In the genomic region with DNA sequence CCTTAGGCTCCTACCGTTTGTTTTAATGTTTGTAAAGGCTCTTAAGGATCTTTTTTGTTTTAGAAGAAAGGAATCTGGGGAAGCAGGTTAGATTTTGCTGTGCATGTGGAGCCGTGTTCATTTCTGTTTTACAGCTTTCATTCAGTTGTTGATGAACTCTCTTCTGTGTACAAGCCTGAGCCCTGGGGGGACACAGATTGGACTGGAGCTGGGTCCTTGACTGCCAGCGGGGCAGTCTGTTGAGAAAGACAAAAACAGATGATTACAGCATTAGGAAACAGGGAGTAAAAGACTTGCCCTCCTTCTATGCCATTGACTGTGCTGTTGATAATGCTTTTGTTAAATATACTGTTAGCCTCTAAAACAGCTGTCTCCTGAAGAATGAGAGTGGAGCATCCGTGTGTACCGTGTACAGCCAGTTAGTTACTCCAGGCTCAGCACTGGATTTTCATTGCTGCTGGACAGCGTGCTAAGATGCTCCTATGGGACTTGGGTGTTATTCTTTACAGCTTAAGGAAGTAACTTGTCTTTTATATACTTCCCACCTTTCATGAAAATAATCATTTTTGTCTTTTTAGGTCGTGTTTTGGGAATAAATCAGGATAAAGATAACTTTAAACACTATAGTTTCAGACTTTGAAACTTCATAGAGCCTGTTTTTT, we compare ENCODE assay signal across 13 cellular contexts. TPM values are rescaled to one million over a fixed set of nuclear protein-coding genes. Genes with fewer than 3 reads are reported as not detected.
DNase-seq lines count a peak whose midpoint lies in the region; ATAC-seq and TF ChIP-seq lines count a peak whose summit lies in the region.
"Had no signal": no experiment of that assay in that cellular context is flagged by ENCODE, and none has a peak within 500 bp of the region (broad histone marks: within the 10 kb centered on the region; RNA-seq: fewer than 3 reads in every experiment).

No MANE protein-coding gene starts in this region.

- H3K9me3 Mint-ChIP-seq in activated CD8-positive, alpha-beta T cell treated with anti-CD3 and anti-CD28 coated beads for 36 hours = no peaks in the 10 kb centered on the region
- no peaks in the 10 kb centered on the region for H3K9me3 Mint-ChIP-seq in activated CD8-positive, alpha-beta T cell treated with anti-CD3 and anti-CD28 coated beads, Interleukin-2, amount 10 ng/mL, durations not matched to agents 7 days and 5 days (ENCODE audit: insufficient read depth)
- H3K9me3 Mint-ChIP-seq in brain = peaks cover 0 to 2% (median 0%) of the 10 kb centered on the region in 5 experiments

- peak overlapping the region; percentile 2 for H3K27ac ChIP-seq in parathyroid adenoma
- H3K27ac ChIP-seq in spleen = no peak overlapping the region
- H3K27ac ChIP-seq: pancreas had no signal

- TF ChIP-seq POLR2A in spleen (IDR thresholded peaks at IDR 0.05) = no peak

- no peak overlapping the region for H2AFZ ChIP-seq in parathyroid adenoma

- no peaks in the 10 kb centered on the region for H3K9me3 ChIP-seq in parathyroid adenoma (ENCODE audit: control insufficient read depth, low read length)
- H3K9me3 ChIP-seq in spleen = no peaks in the 10 kb centered on the region
- H3K9me3 ChIP-seq: left lung, pancreas had no signal

- no peaks in the 10 kb centered on the region for H3K27me3 Mint-ChIP-seq in activated CD8-positive, alpha-beta T cell treated with anti-CD3 and anti-CD28 coated beads for 36 hours
- H3K27me3 Mint-ChIP-seq in activated CD8-positive, alpha-beta T cell treated with anti-CD3 and anti-CD28 coated beads, Interleukin-2, amount 10 ng/mL, durations not matched to agents 7 days and 5 days (ENCODE audit: low read depth) = no peaks in the 10 kb centered on the region
- peaks cover 8% of the 10 kb centered on the region for H3K27me3 Mint-ChIP-seq in brain
- H3K27me3 Mint-ChIP-seq: B cell had no signal

- peaks cover 45% of the 10 kb centered on the region for H3K79me2 ChIP-seq in parathyroid adenoma

- peaks cover 26% of the 10 kb centered on the region for H3K36me3 Mint-ChIP-seq in activated CD8-positive, alpha-beta T cell treated with anti-CD3 and anti-CD28 coated beads for 36 hours (ENCODE audit: low read depth)
- peaks cover 24% of the 10 kb centered on the region for H3K36me3 Mint-ChIP-seq in activated CD8-positive, alpha-beta T cell treated with anti-CD3 and anti-CD28 coated beads, Interleukin-2, amount 10 ng/mL, durations not matched to agents 7 days and 5 days (ENCODE audit: low read depth)
- H3K36me3 Mint-ChIP-seq in brain = peaks cover 44% of the 10 kb centered on the region

- H3K4me3 Mint-ChIP-seq in activated CD8-positive, alpha-beta T cell treated with anti-CD3 and anti-CD28 coated beads for 36 hours = no peak overlapping the region
- no peak overlapping the region for H3K4me3 Mint-ChIP-seq in activated CD8-positive, alpha-beta T cell treated with anti-CD3 and anti-CD28 coated beads, Interleukin-2, amount 10 ng/mL, durations not matched to agents 7 days and 5 days
- H3K4me3 Mint-ChIP-seq in brain = peak overlapping the region; percentile 67 to 99 (median 96)

- H3K4me1 Mint-ChIP-seq in activated CD8-positive, alpha-beta T cell treated with anti-CD3 and anti-CD28 coated beads for 36 hours (ENCODE audit: low read depth) = peaks cover 35% of the 10 kb centered on the region
- peaks cover 29% of the 10 kb centered on the region for H3K4me1 Mint-ChIP-seq in activated CD8-positive, alpha-beta T cell treated with anti-CD3 and anti-CD28 coated beads, Interleukin-2, amount 10 ng/mL, durations not matched to agents 7 days and 5 days (ENCODE audit: low read depth)
- peaks cover 38% of the 10 kb centered on the region for H3K4me1 Mint-ChIP-seq in brain

- TF ChIP-seq CTCF in activated CD8-positive, alpha-beta T cell treated with anti-CD3 and anti-CD28 coated beads for 36 hours (IDR thresholded peaks at IDR 0.05) = no peak
- no peak for TF ChIP-seq CTCF in brain (conservative IDR thresholded peaks at IDR 0.05)
- no peak for TF ChIP-seq CTCF in parathyroid adenoma (IDR thresholded peaks at IDR 0.05)
- TF ChIP-seq CTCF in spleen (IDR thresholded peaks at IDR 0.05 in 8 of 11, conservative IDR thresholded peaks at IDR 0.05 in 3 of 11) = no peak

- intact Hi-C loops in activated CD8-positive, alpha-beta T cell treated with anti-CD3 and anti-CD28 coated beads for 36 hours (cut with micrococcal nuclease) = no loop called here
- intact Hi-C loops in spleen (cut with DNase I; ENCODE audit: low total_unique reads) = no loop called here

- CTCF ChIA-PET in activated CD8-positive, alpha-beta T cell treated with anti-CD3 and anti-CD28 coated beads for 36 hours (lab: Charles Lee) = interaction anchor here (1.2 to 4.0 kb wide), 9 partner anchors 12 to 240 kb away, joined by 3 to 32 read pairs (median 9); partner anchors contain the start of gene FBXO31
- CTCF ChIA-PET in activated CD8-positive, alpha-beta T cell treated with anti-CD3 and anti-CD28 coated beads, Interleukin-2, amount 10 ng/mL, durations not matched to agents 7 days and 5 days (lab: Charles Lee) = interaction anchor here (0.7 to 3.0 kb wide), 11 partner anchors 11 to 241 kb away, joined by 3 to 26 read pairs (median 5); partner anchors contain the start of genes C16orf95 and FBXO31

- DNase-seq in activated CD8-positive, alpha-beta T cell treated with anti-CD3 and anti-CD28 coated beads for 36 hours = no peak
- DNase-seq in activated CD8-positive, alpha-beta T cell treated with anti-CD3 and anti-CD28 coated beads, Interleukin-2, amount 10 ng/mL, durations not matched to agents 7 days and 5 days = no peak
- DNase-seq in ELF-1 (ENCODE audit: low read depth, low spot score) = peak; percentile 50
- no peak for DNase-seq in dedifferentiated amniotic fluid mesenchymal stem cell (ENCODE audit: extremely low spot score)
- no peak for DNase-seq in spleen
- DNase-seq: activated CD4-positive, alpha-beta T cell treated with anti-CD3 and anti-CD28 coated beads for 4 hours; stimulated activated CD8-positive, alpha-beta memory T cell treated with anti-CD3 and anti-CD28 coated beads, Interleukin-4, amount 100 ng/mL, for 48 hours had no signal

- H3K36me3 ChIP-seq in parathyroid adenoma (ENCODE audit: control insufficient read depth, insufficient read depth, low read length) (no peaks in the 10 kb centered on the region), spleen (peaks cover 4 to 40% (median 18%) of the 10 kb centered on the region in 6 donors)

- peak overlapping the region; percentile 42 for H3K27ac Mint-ChIP-seq in activated CD8-positive, alpha-beta T cell treated with anti-CD3 and anti-CD28 coated beads for 36 hours
- H3K27ac Mint-ChIP-seq in activated CD8-positive, alpha-beta T cell treated with anti-CD3 and anti-CD28 coated beads, Interleukin-2, amount 10 ng/mL, durations not matched to agents 7 days and 5 days = no peak overlapping the region
- peak overlapping the region in 3 of 5 experiments; percentile 9 to 42 (median 14) for H3K27ac Mint-ChIP-seq in brain

- ATAC-seq in activated CD8-positive, alpha-beta T cell treated with anti-CD3 and anti-CD28 coated beads for 36 hours = no peak
- ATAC-seq in activated CD8-positive, alpha-beta T cell treated with anti-CD3 and anti-CD28 coated beads, Interleukin-2, amount 10 ng/mL, durations not matched to agents 7 days and 5 days = no peak
- ATAC-seq in HG03520 (IDR thresholded peaks at IDR 0.05; ENCODE audit: unreplicated experiment) = no peak

- no peak overlapping the region for H3K4me3 ChIP-seq in parathyroid adenoma (ENCODE audit: low read depth, low read length)
- no peak overlapping the region for H3K4me3 ChIP-seq in spleen
- H3K4me3 ChIP-seq: left lung, pancreas had no signal

- POLR2A ChIA-PET in activated CD8-positive, alpha-beta T cell treated with anti-CD3 and anti-CD28 coated beads for 36 hours (lab: Charles Lee) = interaction anchor here (1.3 to 3.5 kb wide), 3 partner anchors 10 to 12 kb away, joined by 3 to 34 read pairs (median 7); partner anchors contain the start of gene FBXO31
- POLR2A ChIA-PET in activated CD8-positive, alpha-beta T cell treated with anti-CD3 and anti-CD28 coated beads, Interleukin-2, amount 10 ng/mL, durations not matched to agents 7 days and 5 days (lab: Charles Lee) = interaction anchor here (0.6 to 3.6 kb wide), 2 partner anchors 12 to 369 kb away, joined by 3 to 37 read pairs; partner anchors contain the start of gene FBXO31

- H3K4me1 ChIP-seq in parathyroid adenoma (peaks cover 10% of the 10 kb centered on the region), spleen (peaks cover 21 to 69% (median 42%) of the 10 kb centered on the region in 6 donors)

- H3K27me3 ChIP-seq in parathyroid adenoma (ENCODE audit: control insufficient read depth, insufficient read depth, low read length) = no peaks in the 10 kb centered on the region
- no peaks in the 10 kb centered on the region for H3K27me3 ChIP-seq in spleen (replicated peaks in 1 of 7)
- H3K27me3 ChIP-seq: left lung, pancreas had no signal

- WGBS in spleen, 5 donors = 76 to 89% (median 80%) methylated on average over 7 of the region's 7 CpGs

- H3K9ac ChIP-seq in parathyroid adenoma = no peak overlapping the region

- no peak overlapping the region for H3K4me2 ChIP-seq in parathyroid adenoma (ENCODE audit: low read length)

RNA-seq across cellular contexts. Expression of gene MAP1LC3B, which starts 3.2 kb away (rescaled TPM):
- total RNA-seq in activated CD8-positive, alpha-beta T cell treated with anti-CD3 and anti-CD28 coated beads for 36 hours = 10 to 100 TPM; 55.3 to 58.1 TPM
- 10 to 100 TPM; 40.2 to 45.3 TPM for total RNA-seq in activated CD8-positive, alpha-beta T cell treated with anti-CD3 and anti-CD28 coated beads, Interleukin-2, amount 10 ng/mL, durations not matched to agents 7 days and 5 days
- polyA plus RNA-seq in brain (ENCODE audit: insufficient read depth, low read depth, low replicate concordance) (82.0 TPM), spleen (10 to 100 TPM; 32.3 to 50.4 (median 46.5) TPM)
- total RNA-seq in spleen = 10 to 100 TPM; 47.6 to 71.4 (median 61.7) TPM

RNA-seq across cellular contexts. Expression of gene FBXO31, which starts 11.7 kb away (rescaled TPM):
- 10 to 100 TPM; 32.0 to 32.7 TPM for total RNA-seq in activated CD8-positive, alpha-beta T cell treated with anti-CD3 and anti-CD28 coated beads for 36 hours
- total RNA-seq in activated CD8-positive, alpha-beta T cell treated with anti-CD3 and anti-CD28 coated beads, Interleukin-2, amount 10 ng/mL, durations not matched to agents 7 days and 5 days = 10 to 100 TPM; 29.3 to 30.1 TPM
- polyA plus RNA-seq in brain (ENCODE audit: insufficient read depth, low read depth, low replicate concordance) (33.4 TPM), spleen (10 to 100 TPM in 1 of 3 donors, 1 to 10 TPM in 2; 7.9 to 11.0 (median 9.7) TPM)
- 10 to 100 TPM; 23.6 to 30.6 (median 27.2) TPM for total RNA-seq in spleen

Comparison
In these comparisons a context has a peak if more than half of its experiments do, and no peak if none do; other contexts are left out.
1. H3K4me3 Mint-ChIP-seq: peak in brain (5 of 5); none in activated CD8-positive, alpha-beta T cell treated with anti-CD3 and anti-CD28 coated beads for 36 hours (single experiment) and activated CD8-positive, alpha-beta T cell treated with anti-CD3 and anti-CD28 coated beads, Interleukin-2, amount 10 ng/mL, durations not matched to agents 7 days and 5 days (single experiment).